ENCODE assay signal across 27 cellular contexts in the genomic region with DNA sequence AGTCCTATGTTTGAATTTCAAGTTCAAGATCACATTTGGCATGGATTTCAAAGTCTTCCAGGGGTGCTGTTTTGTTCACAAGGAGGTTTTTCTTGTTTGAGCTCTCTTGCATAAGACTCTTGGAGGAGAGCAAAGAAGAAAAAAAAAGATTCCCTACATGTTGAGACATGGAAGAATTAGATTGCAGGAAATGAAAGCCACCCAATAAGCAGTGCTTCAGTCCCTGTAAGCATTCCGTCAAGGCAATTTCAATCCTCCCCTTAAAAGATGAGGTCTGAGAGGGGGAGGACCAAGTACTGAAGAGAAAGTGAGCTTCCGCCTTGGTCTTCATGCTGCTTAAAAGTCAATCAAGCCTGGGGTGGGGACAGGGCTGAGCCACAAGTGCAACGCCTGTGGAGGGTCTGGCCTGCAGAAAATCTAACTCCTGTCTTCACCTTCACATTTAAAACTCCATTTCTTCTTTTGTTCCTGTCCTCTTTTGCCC. TPM values are rescaled to one million over a fixed set of nuclear protein-coding genes. Genes with fewer than 3 reads are reported as not detected.
DNase-seq lines count a peak whose midpoint lies in the region; ATAC-seq and TF ChIP-seq lines count a peak whose summit lies in the region.
"Had no signal": no experiment of that assay in that cellular context is flagged by ENCODE, and none has a peak within 500 bp of the region (broad histone marks: within the 10 kb centered on the region; RNA-seq: fewer than 3 reads in every experiment).

No MANE protein-coding gene starts in this region.

- TF ChIP-seq POLR2A in ovary (IDR thresholded peaks at IDR 0.05) = no peak

- H3K27ac Mint-ChIP-seq in GM23338 = peak overlapping the region; percentile 51
- H3K27ac Mint-ChIP-seq in activated CD8-positive, alpha-beta T cell treated with anti-CD3 and anti-CD28 coated beads for 36 hours = no peak overlapping the region
- H3K27ac Mint-ChIP-seq: activated B cell treated with CpG ODN at 0.5 μM for 24 hours; activated CD4-positive, alpha-beta memory T cell treated with anti-CD3 and anti-CD28 coated beads for 36 hours; naive B cell had no signal

- H3F3A ChIP-seq in GM23338 (replicated peaks; ENCODE audit: low read depth) = no peaks in the 10 kb centered on the region

- H3K79me2 ChIP-seq in GM23338 (replicated peaks; ENCODE audit: insufficient read depth) = 0 out of 2 replicates have a peak, but pooled peaks cover 6% of the 10 kb centered on the region

- TF ChIP-seq CTCF in GM23338 (conservative IDR thresholded peaks at IDR 0.05; ENCODE audit: low read depth in 2 of 2) = no peak
- TF ChIP-seq CTCF in ovary (IDR thresholded peaks at IDR 0.05) = no peak
- no peak for TF ChIP-seq CTCF in activated CD8-positive, alpha-beta T cell treated with anti-CD3 and anti-CD28 coated beads for 36 hours (IDR thresholded peaks at IDR 0.05)

- H3K9me2 ChIP-seq in GM23338 (ENCODE audit: insufficient read depth) = no peaks in the 10 kb centered on the region

- H2AFZ ChIP-seq in GM23338 = no peak overlapping the region

- H3K27me3 ChIP-seq in GM23338 (ENCODE audit: insufficient read depth) (no peaks in the 10 kb centered on the region), ovary (no peaks in the 10 kb centered on the region)
- H3K27me3 ChIP-seq: brain microvascular endothelial cell had no signal

- ATAC-seq in GM23338 = peak; percentile 39; the same call in 2 of the 3 replicates
- ATAC-seq in activated CD8-positive, alpha-beta T cell treated with anti-CD3 and anti-CD28 coated beads for 36 hours = no peak
- ATAC-seq: heart left ventricle, left colon had no signal

- H3K36me3 ChIP-seq in GM23338 (ENCODE audit: insufficient read depth) (no peaks in the 10 kb centered on the region), ovary (no peaks in the 10 kb centered on the region)
- H3K36me3 ChIP-seq: brain microvascular endothelial cell, HAP-1, heart left ventricle had no signal

- H3K4me1 ChIP-seq in GM23338 (ENCODE audit: insufficient read depth) (no peaks in the 10 kb centered on the region), ovary (ENCODE audit: insufficient read depth) (no peaks in the 10 kb centered on the region)

- POLR2A ChIA-PET in activated CD8-positive, alpha-beta T cell treated with anti-CD3 and anti-CD28 coated beads for 36 hours (lab: Charles Lee) = no interaction called here

- H4K20me1 ChIP-seq in GM23338 (replicated peaks; ENCODE audit: insufficient read depth) = 0 out of 2 replicates have a peak, but pooled peaks cover 3% of the 10 kb centered on the region

- no peak for TF ChIP-seq EP300 in ovary (IDR thresholded peaks at IDR 0.05)

- intact Hi-C loops in ovary (cut with DNase I) = no loop called here
- intact Hi-C loops in activated CD8-positive, alpha-beta T cell treated with anti-CD3 and anti-CD28 coated beads for 36 hours (cut with micrococcal nuclease) = no loop called here

- H3K27me3 Mint-ChIP-seq in GM23338 (ENCODE audit: insufficient read depth, low read depth, poor library complexity) = peaks cover 1% of the 10 kb centered on the region
- H3K27me3 Mint-ChIP-seq in activated CD8-positive, alpha-beta T cell treated with anti-CD3 and anti-CD28 coated beads for 36 hours = no peaks in the 10 kb centered on the region
- H3K27me3 Mint-ChIP-seq: activated B cell treated with CpG ODN at 0.5 μM for 24 hours had no signal

- no peak for DNase-seq in GM23338 (ENCODE audit: low spot score)
- peak; percentile 29 for DNase-seq in amniotic epithelial cell (ENCODE audit: low read depth)
- peak; percentile 54 for DNase-seq in fibroblast of peridontal ligament (ENCODE audit: extremely low read depth)
- DNase-seq in ovary = no peak
- DNase-seq in GM03348 (ENCODE audit: low spot score) = no peak
- no peak for DNase-seq in activated CD4-positive, alpha-beta T cell treated with anti-CD3 and anti-CD28 coated beads, Interleukin-2, amount 50 U/mL, for 48 hours
- DNase-seq in activated CD8-positive, alpha-beta T cell treated with anti-CD3 and anti-CD28 coated beads for 36 hours = no peak
- DNase-seq: activated B cell treated with CpG ODN at 0.5 μM for 24 hours; activated CD4-positive, alpha-beta memory T cell treated with anti-CD3 and anti-CD28 coated beads for 36 hours; activated effector memory CD4-positive, alpha-beta T cell treated with Interleukin-2 at 50 U/mL for 16 hours; brain microvascular endothelial cell; cortex of kidney; heart left ventricle; left colon; naive B cell; NCI-H1048; NCI-H1930; nucleus accumbens; OCI-M1; Right ventricle myocardium superior; stimulated activated CD4-positive, alpha-beta T cell treated with anti-CD3 and anti-CD28 coated beads, Interleukin-1b, Interleukin-23, amount 100 ng/mL, for 48 hours; SW 1271; T1000 had no signal

- H3K4me2 ChIP-seq in GM23338 = no peak overlapping the region

- no peaks in the 10 kb centered on the region for H3K36me3 Mint-ChIP-seq in GM23338 (ENCODE audit: low read depth)
- H3K36me3 Mint-ChIP-seq in activated CD8-positive, alpha-beta T cell treated with anti-CD3 and anti-CD28 coated beads for 36 hours (ENCODE audit: low read depth) = no peaks in the 10 kb centered on the region
- H3K36me3 Mint-ChIP-seq: activated CD4-positive, alpha-beta memory T cell treated with anti-CD3 and anti-CD28 coated beads for 36 hours; naive B cell had no signal

- H3K9me3 Mint-ChIP-seq in GM23338 = no peaks in the 10 kb centered on the region
- H3K9me3 Mint-ChIP-seq in activated CD8-positive, alpha-beta T cell treated with anti-CD3 and anti-CD28 coated beads for 36 hours = no peaks in the 10 kb centered on the region
- H3K9me3 Mint-ChIP-seq: activated B cell treated with CpG ODN at 0.5 μM for 24 hours; activated CD4-positive, alpha-beta memory T cell treated with anti-CD3 and anti-CD28 coated beads for 36 hours; naive B cell had no signal

- no peaks in the 10 kb centered on the region for H3K9me3 ChIP-seq in ovary
- H3K9me3 ChIP-seq: HAP-1, heart left ventricle had no signal

- CTCF ChIA-PET in activated CD8-positive, alpha-beta T cell treated with anti-CD3 and anti-CD28 coated beads for 36 hours (lab: Charles Lee) = interaction anchor here (1.3 kb wide), 1 partner anchor 63 kb away, joined by 3 read pairs; no protein-coding TSS in a partner anchor

- 62 to 71% (median 63%) methylated on average over 3 of the region's 3 CpGs for WGBS in ovary, 3 donors

- H3K4me3 Mint-ChIP-seq in GM23338 = no peak overlapping the region
- no peak overlapping the region for H3K4me3 Mint-ChIP-seq in activated CD8-positive, alpha-beta T cell treated with anti-CD3 and anti-CD28 coated beads for 36 hours
- H3K4me3 Mint-ChIP-seq: activated B cell treated with CpG ODN at 0.5 μM for 24 hours; activated CD4-positive, alpha-beta memory T cell treated with anti-CD3 and anti-CD28 coated beads for 36 hours; naive B cell had no signal

- H3K4me3 ChIP-seq in GM23338 (no peak overlapping the region), skin epidermis (no peak overlapping the region), ovary (no peak overlapping the region)
- H3K4me3 ChIP-seq: HAP-1, heart left ventricle had no signal

- no peak overlapping the region for H3K27ac ChIP-seq in GM23338 (ENCODE audit: low read depth)
- peak overlapping the region in 17 of 21 experiments; percentile 37 to 80 (median 66) for H3K27ac ChIP-seq in skin epidermis
- H3K27ac ChIP-seq in ovary = no peak overlapping the region
- H3K27ac ChIP-seq: brain microvascular endothelial cell, heart left ventricle had no signal

- peaks cover 21% of the 10 kb centered on the region for H3K4me1 Mint-ChIP-seq in GM23338
- peaks cover 9% of the 10 kb centered on the region for H3K4me1 Mint-ChIP-seq in activated CD8-positive, alpha-beta T cell treated with anti-CD3 and anti-CD28 coated beads for 36 hours (ENCODE audit: low read depth)
- H3K4me1 Mint-ChIP-seq: activated B cell treated with CpG ODN at 0.5 μM for 24 hours, naive B cell had no signal

TF ChIP-seq in GM23338, 12 proteins besides CTCF, POLR2A, EP300 and RAD21 (continues in another document):
- TF ChIP-seq JUNB (IDR thresholded peaks at IDR 0.05; ENCODE audit: unreplicated experiment) (no peak), ZNF331 (CRISPR knock-in tag; IDR thresholded peaks at IDR 0.05; ENCODE audit: low read depth) (no peak), EZH2 (IDR thresholded peaks at IDR 0.05; ENCODE audit: low read depth, unreplicated experiment) (no peak), STAT1 (IDR thresholded peaks at IDR 0.05; ENCODE audit: unreplicated experiment) (no peak), EZH2phosphoT487 (IDR thresholded peaks at IDR 0.05; ENCODE audit: unreplicated experiment) (no peak), POLR2AphosphoS5 (IDR thresholded peaks at IDR 0.05; ENCODE audit: low read depth) (no peak), NANOG (IDR thresholded peaks at IDR 0.05; ENCODE audit: borderline replicate concordance) (no peak)
- TF ChIP-seq, protein P1, sequence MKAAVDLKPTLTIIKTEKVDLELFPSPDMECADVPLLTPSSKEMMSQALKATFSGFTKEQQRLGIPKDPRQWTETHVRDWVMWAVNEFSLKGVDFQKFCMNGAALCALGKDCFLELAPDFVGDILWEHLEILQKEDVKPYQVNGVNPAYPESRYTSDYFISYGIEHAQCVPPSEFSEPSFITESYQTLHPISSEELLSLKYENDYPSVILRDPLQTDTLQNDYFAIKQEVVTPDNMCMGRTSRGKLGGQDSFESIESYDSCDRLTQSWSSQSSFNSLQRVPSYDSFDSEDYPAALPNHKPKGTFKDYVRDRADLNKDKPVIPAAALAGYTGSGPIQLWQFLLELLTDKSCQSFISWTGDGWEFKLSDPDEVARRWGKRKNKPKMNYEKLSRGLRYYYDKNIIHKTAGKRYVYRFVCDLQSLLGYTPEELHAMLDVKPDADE (IDR thresholded peaks at IDR 0.05) = no peak

RNA-seq across cellular contexts. Expression of gene LPAR3, which starts 50.2 kb away (rescaled TPM):
- total RNA-seq in GM23338 (2014; rRNA removed; shearing (Covaris generic)) = 27.8 and 36.9 TPM in 2 replicates
- 8.4 and 10.4 TPM in 2 replicates for polyA plus RNA-seq in GM23338 (2016; fragmentation: Nextera tagmentation; extraction: Ambion mirVana)
- 10 to 100 TPM in 1 of 7 donors, 1 to 10 TPM in 5, under 1 TPM in 1; 0.20 to 22.7 (median 2.5) TPM for total RNA-seq in ovary
- polyA plus RNA-seq in ovary = 1 to 10 TPM in 1 of 2 donors, under 1 TPM in 1; 0.44 to 4.0 TPM
- total RNA-seq in activated CD8-positive, alpha-beta T cell treated with anti-CD3 and anti-CD28 coated beads for 36 hours = under 1 TPM; 0.58 to 0.81 TPM
- total RNA-seq: LHCN-M2, mesenteric fat pad had no signal

Comparison
In these comparisons a context has a peak if more than half of its experiments do, and no peak if none do; other contexts are left out.
1. DNase-seq: peak in amniotic epithelial cell (single experiment) and fibroblast of peridontal ligament (single experiment); none in GM23338 (single experiment), ovary (0 of 5), GM03348 (single experiment), activated CD4-positive, alpha-beta T cell treated with anti-CD3 and anti-CD28 coated beads, Interleukin-2, amount 50 U/mL, for 48 hours (0 of 2) and activated CD8-positive, alpha-beta T cell treated with anti-CD3 and anti-CD28 coated beads for 36 hours (single experiment).
2. H3K27ac ChIP-seq: peak in skin epidermis (17 of 21); none in GM23338 (single experiment) and ovary (0 of 2).